ENCODE assay signal across 28 cellular contexts in genomic region chr17:75542728-75543336, GRCh38. TPM values are rescaled to one million over a fixed set of nuclear protein-coding genes. Genes with fewer than 3 reads are reported as not detected.
DNase-seq lines count a peak whose midpoint lies in the region; ATAC-seq, FAIRE-seq and TF ChIP-seq lines count a peak whose summit lies in the region.
"Had no signal": no experiment of that assay in that cellular context is flagged by ENCODE, and none has a peak within 500 bp of the region (broad histone marks: within the 10 kb centered on the region; RNA-seq: fewer than 3 reads in every experiment).

No MANE protein-coding gene starts in this region.

- no peak overlapping the region for H3K18ac ChIP-seq in mesenchymal stem cell (ENCODE audit: low read depth in 1 of 2, low read length in 2 of 2)

- no peak overlapping the region for H2BK12ac ChIP-seq in mesenchymal stem cell (ENCODE audit: low read length in 2 of 2)

- no peak overlapping the region for H2BK120ac ChIP-seq in mesenchymal stem cell (ENCODE audit: low read depth, low read length)

- DNase-seq in GM19239 (ENCODE audit: insufficient read length, low spot score), result no peak
- no peak for DNase-seq in mesenchymal stem cell
- peak; percentile 81 for DNase-seq in renal cortical epithelial cell (ENCODE audit: low read depth)
- no peak for DNase-seq in DMS114 treated with DMSO at 0.1 percent for 48 hours (lab: John Stamatoyannopoulos, UW; ENCODE audit: unreplicated experiment)
- DNase-seq in activated T-cell treated with anti-CD3 and anti-CD28 coated beads, Interleukin-2, amount 50 U/mL, for 48 hours, result no peak
- no peak for DNase-seq in H54 (ENCODE audit: insufficient read length, low spot score)
- DNase-seq: activated CD4-positive, alpha-beta T cell treated with anti-CD3 and anti-CD28 coated beads for 36 hours; AML-193; amygdala; CD4-positive, alpha-beta memory T cell; midbrain; MM.1S; NCI-H1417; NCI-H2029; NCI-H524; nephron progenitor cell; NK-92 treated with Interleukin-12 subunit alpha and Interleukin-12 subunit beta, amount 100 ng/mL, for 24 hours; ovary; PC-3; SHP77; stimulated activated CD4-positive, alpha-beta T cell treated with anti-CD3 and anti-CD28 coated beads, Interleukin-2, amount 100 ng/mL, for 24 hours; T-helper 9 cell; thyroid gland had no signal

- H2AK5ac ChIP-seq in mesenchymal stem cell (ENCODE audit: low read length, severe bottlenecking), result no peak overlapping the region

- H3K27me3 ChIP-seq in duodenal mucosa (ENCODE audit: control insufficient read depth in 1 of 2, insufficient read depth in 2 of 2, low read length in 2 of 2) (no peaks in the 10 kb centered on the region), mesenchymal stem cell (ENCODE audit: control insufficient read depth in 1 of 2, insufficient read depth in 1 of 2, low read length in 2 of 2) (peaks cover 4 to 72% of the 10 kb centered on the region in 2 experiments)
- H3K27me3 ChIP-seq: ovary, right atrium auricular region, thyroid gland had no signal

- no peak overlapping the region for H3K4ac ChIP-seq in mesenchymal stem cell (ENCODE audit: low read depth in 1 of 2, low read length in 2 of 2)

- no peak overlapping the region for H3K14ac ChIP-seq in mesenchymal stem cell (ENCODE audit: low read length in 2 of 2)

- H3K23ac ChIP-seq in mesenchymal stem cell (ENCODE audit: low read length in 2 of 2), result no peak overlapping the region

- H2BK5ac ChIP-seq in mesenchymal stem cell (ENCODE audit: low read depth, low read length, poor library complexity, severe bottlenecking), result no peak overlapping the region

- H3K4me1 ChIP-seq in duodenal mucosa (ENCODE audit: control insufficient read depth in 1 of 2, insufficient read depth in 2 of 2, low read length in 2 of 2) (peaks cover 56 to 58% of the 10 kb centered on the region in 2 donors), mesenchymal stem cell (ENCODE audit: control insufficient read depth, insufficient read depth, low read depth, low read length) (peaks cover 30% of the 10 kb centered on the region)
- H3K4me1 ChIP-seq: right atrium auricular region, thyroid gland had no signal

- TF ChIP-seq POLR2A in H54 (IDR thresholded peaks at IDR 0.05; ENCODE audit: low read depth, low read length), result no peak

- H3K36me3 ChIP-seq in duodenal mucosa (ENCODE audit: control insufficient read depth in 1 of 2, insufficient read depth in 2 of 2, low read length in 2 of 2) (peaks cover 7 to 33% of the 10 kb centered on the region in 2 donors), mesenchymal stem cell (ENCODE audit: control insufficient read depth in 1 of 2, insufficient read depth in 2 of 2, low read depth in 1 of 2, low read length in 2 of 2) (peaks cover 0 to 2% of the 10 kb centered on the region in 2 experiments)
- H3K36me3 ChIP-seq: ovary, right atrium auricular region, thyroid gland had no signal

- no peak overlapping the region for H4K91ac ChIP-seq in mesenchymal stem cell (ENCODE audit: low read length)

- H3K27ac ChIP-seq in duodenal mucosa (ENCODE audit: low read depth, low read length) (peak overlapping the region; percentile 74), mesenchymal stem cell (ENCODE audit: low read length, poor library complexity, severe bottlenecking) (no peak overlapping the region)
- H3K27ac ChIP-seq: epithelial cell of prostate, ovary, right atrium auricular region, thyroid gland had no signal

- H3K4me3 ChIP-seq in duodenal mucosa (ENCODE audit: low read depth in 1 of 2, low read length in 2 of 2), result no peak overlapping the region
- no peak overlapping the region for H3K4me3 ChIP-seq in mesenchymal stem cell (ENCODE audit: insufficient read depth in 1 of 2, low read depth in 1 of 2, low read length in 2 of 2)
- H3K4me3 ChIP-seq: ovary, right atrium auricular region, thyroid gland had no signal

- peak overlapping the region; percentile 83 for H2BK15ac ChIP-seq in mesenchymal stem cell (ENCODE audit: low read depth, poor library complexity, severe bottlenecking)

- FAIRE-seq in GM19239 (lab: Jason Lieb, UNC) (peak; percentile 80), H54 (lab: Jason Lieb, UNC) (no peak)

- no peak for ATAC-seq in HG02610 (IDR thresholded peaks at IDR 0.05; ENCODE audit: unreplicated experiment)
- ATAC-seq: activated CD4-positive, alpha-beta T cell treated with anti-CD3 and anti-CD28 coated beads for 36 hours; activated naive CD4-positive, alpha-beta T cell treated with anti-CD3 and anti-CD28 coated beads, Interleukin-2, amount 50 U/mL, for 72 hours; PC-3 had no signal

- H3K9me3 ChIP-seq in duodenal mucosa (ENCODE audit: control insufficient read depth in 1 of 2, low read length in 2 of 2) (no peaks in the 10 kb centered on the region), mesenchymal stem cell (ENCODE audit: control insufficient read depth, low read length) (no peaks in the 10 kb centered on the region)
- H3K9me3 ChIP-seq: ovary, right atrium auricular region, thyroid gland had no signal

- no peak overlapping the region for H4K8ac ChIP-seq in mesenchymal stem cell (ENCODE audit: low read length)

- no peaks in the 10 kb centered on the region for H3K79me1 ChIP-seq in mesenchymal stem cell (replicated peaks; ENCODE audit: low read length, poor library complexity, severe bottlenecking)

- H2AFZ ChIP-seq in mesenchymal stem cell (ENCODE audit: low read depth, low read length), result no peak overlapping the region

- no peak overlapping the region for H3K4me2 ChIP-seq in mesenchymal stem cell (ENCODE audit: low read length, poor library complexity, severe bottlenecking)

- WGBS in mesenchymal stem cell, result 95% methylated on average over 15 of the region's 15 CpGs

- H3K9ac ChIP-seq in duodenal mucosa (ENCODE audit: low read depth in 1 of 2, low read length in 2 of 2) (peak overlapping the region; percentile 45 to 51), mesenchymal stem cell (ENCODE audit: low read length) (no peak overlapping the region)

RNA-seq across cellular contexts. Expression of gene LLGL2, which starts 17.3 kb away (rescaled TPM):
- 3.6 TPM for polyA plus RNA-seq in mesenchymal stem cell (2013, experiment 1 of 2)
- 3.5 TPM for polyA plus RNA-seq in mesenchymal stem cell (2013, experiment 2 of 2)
- 52.5 and 68.9 TPM in 2 replicates for total RNA-seq in renal cortical epithelial cell

RNA-seq across cellular contexts. Expression of gene TSEN54, which starts 26.5 kb away (rescaled TPM):
- 8.4 TPM for polyA plus RNA-seq in mesenchymal stem cell (2013, experiment 1 of 2)
- polyA plus RNA-seq in mesenchymal stem cell (2013, experiment 2 of 2), result 9.2 TPM
- total RNA-seq in renal cortical epithelial cell, result 11.1 and 14.5 TPM in 2 replicates

RNA-seq across cellular contexts. Expression of gene CASKIN2, which starts 27.5 kb away (rescaled TPM):
- polyA plus RNA-seq in mesenchymal stem cell (2013, experiment 1 of 2), result 6.3 TPM
- polyA plus RNA-seq in mesenchymal stem cell (2013, experiment 2 of 2), result 6.1 TPM
- 4.3 and 26.2 TPM in 2 replicates for total RNA-seq in renal cortical epithelial cell
- polyA plus RNA-seq: CD4-positive, alpha-beta memory T cell had no signal

RNA-seq across cellular contexts. Expression of gene MYO15B, which starts 44.8 kb away (rescaled TPM):
- polyA plus RNA-seq in mesenchymal stem cell (2013, experiment 1 of 2), result 2.6 TPM
- 2.7 TPM for polyA plus RNA-seq in mesenchymal stem cell (2013, experiment 2 of 2)
- 1.0 and 3.8 TPM in 2 replicates for total RNA-seq in renal cortical epithelial cell
